19 cellular contexts compared by ENCODE assay signal in genomic region chr7:94244760-94245159, GRCh38.
DNase-seq lines count a peak whose midpoint lies in the region; ATAC-seq, FAIRE-seq and TF ChIP-seq lines count a peak whose summit lies in the region.
"Had no signal": no experiment of that assay in that cellular context is flagged by ENCODE, and none has a peak within 500 bp of the region (broad histone marks: within the 10 kb centered on the region; RNA-seq: fewer than 3 reads in every experiment).

No MANE protein-coding gene starts in this region.

- H3K27me3 ChIP-seq in GM23248 (replicated peaks; ENCODE audit: insufficient read depth) (no peaks in the 10 kb centered on the region), endothelial cell of umbilical vein (ENCODE audit: control insufficient read depth in 2 of 2, insufficient read depth in 2 of 2, low read length in 2 of 2) (no peaks in the 10 kb centered on the region), left lung (no peaks in the 10 kb centered on the region), esophagus squamous epithelium (no peaks in the 10 kb centered on the region)

- H4K20me1 ChIP-seq in GM23248 (ENCODE audit: insufficient read depth) (no peaks in the 10 kb centered on the region), endothelial cell of umbilical vein (replicated peaks; ENCODE audit: control insufficient read depth, extremely low read depth, insufficient read depth, low read length) (no peaks in the 10 kb centered on the region)

- H3F3A ChIP-seq in GM23248 (ENCODE audit: insufficient read depth) = no peaks in the 10 kb centered on the region

- dilution Hi-C loops in endothelial cell of umbilical vein (cut with MboI; ENCODE audit: extremely low pct_ligation_motif_present, low sequenced_read_pairs) = no loop called here

- CTCF ChIA-PET in endothelial cell of umbilical vein (lab: Charles Lee) = interaction anchor here (1.7 kb wide), 2 partner anchors 10 to 40 kb away, joined by 3 read pairs; no protein-coding TSS in a partner anchor

- no peaks in the 10 kb centered on the region for H3K36me3 ChIP-seq in GM23248 (ENCODE audit: low read depth)
- H3K36me3 ChIP-seq in endothelial cell of umbilical vein (ENCODE audit: control insufficient read depth in 2 of 2, extremely low read depth in 1 of 2, insufficient read depth in 2 of 2, low read length in 2 of 2) = no peaks in the 10 kb centered on the region
- H3K36me3 ChIP-seq in left lung = no peaks in the 10 kb centered on the region
- no peaks in the 10 kb centered on the region for H3K36me3 ChIP-seq in esophagus squamous epithelium

- no peak for FAIRE-seq in endothelial cell of umbilical vein (lab: Jason Lieb, UNC)

- H3K27ac ChIP-seq in GM23248 (no peak overlapping the region), endothelial cell of umbilical vein (ENCODE audit: insufficient read depth, low read depth, low read length) (no peak overlapping the region), left lung (no peak overlapping the region), esophagus squamous epithelium (no peak overlapping the region)

- no peak overlapping the region for H3K9ac ChIP-seq in GM23248
- H3K9ac ChIP-seq in endothelial cell of umbilical vein (replicated peaks; ENCODE audit: extremely low read depth, insufficient read depth, low read length) = no peak overlapping the region

- H2AFZ ChIP-seq in GM23248 (no peak overlapping the region), endothelial cell of umbilical vein (ENCODE audit: low read depth, low read length) (no peak overlapping the region)

- H3K9me1 ChIP-seq in endothelial cell of umbilical vein (replicated peaks; ENCODE audit: control insufficient read depth, extremely low read depth, insufficient read depth, low read length) = no peaks in the 10 kb centered on the region

- H3K4me2 ChIP-seq in GM23248 (ENCODE audit: unreplicated experiment) (no peak overlapping the region), endothelial cell of umbilical vein (ENCODE audit: insufficient read depth, low read length) (no peak overlapping the region)

- no TSS peak for BruUV-seq in endothelial cell of umbilical vein (replicated peaks; lab: Mats Ljungman, UMichigan)

- TF ChIP-seq POLR2A in endothelial cell of umbilical vein (IDR thresholded peaks at IDR 0.05; ENCODE audit: low read depth, low read length) = no peak
- TF ChIP-seq POLR2A in esophagus squamous epithelium (IDR thresholded peaks at IDR 0.05) = no peak

- H3K4me1 ChIP-seq in GM23248 (ENCODE audit: insufficient read depth) (peaks cover 11% of the 10 kb centered on the region; the same call in 1 of the 2 replicates), endothelial cell of umbilical vein (ENCODE audit: control insufficient read depth, extremely low read depth, insufficient read depth, low read length) (no peaks in the 10 kb centered on the region), left lung (no peaks in the 10 kb centered on the region), esophagus squamous epithelium (no peaks in the 10 kb centered on the region)
- H3K4me1 ChIP-seq: Caco-2 had no signal

- in situ Hi-C loops in GM23248 (cut with MboI) = loop anchor here (25.0 kb wide), 1 partner anchor 457 kb away; no protein-coding TSS in a partner anchor

- H3K4me3 ChIP-seq in GM23248 (no peak overlapping the region), endothelial cell of umbilical vein (replicated peaks in 1 of 3; ENCODE audit: insufficient read depth in 1 of 3, low read depth in 1 of 3, low read length in 3 of 3) (no peak overlapping the region), left lung (no peak overlapping the region), esophagus squamous epithelium (no peak overlapping the region)

- intact Hi-C loops in endothelial cell of umbilical vein (cut with micrococcal nuclease) (no loop called here), left lung (cut with DNase I) (no loop called here), esophagus squamous epithelium (cut with DNase I) (no loop called here)

- ATAC-seq in left lung = peak; percentile 36
- ATAC-seq: SK-N-SH treated with all-trans-retinoic acid at 6 μM for 48 hours, T-cell had no signal

- POLR2A ChIA-PET in endothelial cell of umbilical vein (lab: Charles Lee) = no interaction called here

- no peaks in the 10 kb centered on the region; the same call in 1 of the 2 replicates for H3K9me2 ChIP-seq in GM23248 (ENCODE audit: insufficient read depth)

- TF ChIP-seq CTCF in endothelial cell of umbilical vein (IDR thresholded peaks at IDR 0.05; ENCODE audit: extremely low read depth in 1 of 2, insufficient read depth in 1 of 2, low read depth in 1 of 2, low read length in 2 of 2) (no peak), left lung (IDR thresholded peaks at IDR 0.05) (no peak), esophagus squamous epithelium (IDR thresholded peaks at IDR 0.05) (no peak)

- H3K79me2 ChIP-seq in GM23248 (ENCODE audit: insufficient read depth) = no peaks in the 10 kb centered on the region
- H3K79me2 ChIP-seq in endothelial cell of umbilical vein (ENCODE audit: control insufficient read depth, insufficient read depth, low read length) = no peaks in the 10 kb centered on the region

- H3K9me3 ChIP-seq in GM23248 (ENCODE audit: low read depth) = no peaks in the 10 kb centered on the region
- no peaks in the 10 kb centered on the region for H3K9me3 ChIP-seq in endothelial cell of umbilical vein (replicated peaks; ENCODE audit: control insufficient read depth, insufficient read depth, low read length)
- no peaks in the 10 kb centered on the region for H3K9me3 ChIP-seq in left lung
- no peaks in the 10 kb centered on the region for H3K9me3 ChIP-seq in esophagus squamous epithelium
- H3K9me3 ChIP-seq: Caco-2 had no signal

- DNase-seq in GM23248 (peak; percentile 16), M059J (ENCODE audit: low read depth) (peak; percentile 56), endothelial cell of umbilical vein (ENCODE audit: low read depth, low spot score) (peak; percentile 25), left lung (no peak), esophagus squamous epithelium (lab: John Stamatoyannopoulos, UW) (no peak), foreskin melanocyte (no peak), NCI-H774 (lab: John Stamatoyannopoulos, UW) (no peak)
- DNase-seq: Caco-2; CD4-positive, CD25-positive, alpha-beta regulatory T cell; DMS153; H7; NCI-H1105 treated with DMSO at 0.1 percent for 48 hours; NCI-H1694; NCI-H2081 treated with DMSO at 0.1 percent for 48 hours; OCI-M1; RPMI8226; SIG-M5; T-cell had no signal

TF ChIP-seq in endothelial cell of umbilical vein, 7 proteins besides CTCF, POLR2A, EP300 and RAD21:
- peak; percentile 54 for TF ChIP-seq FOS (IDR thresholded peaks at IDR 0.05; ENCODE audit: borderline replicate concordance, insufficient read depth, low read length)
- no peak for TF ChIP-seq POLR2AphosphoS5 (IDR thresholded peaks at IDR 0.05; ENCODE audit: insufficient read depth, low read depth, low read length)
- no peak for TF ChIP-seq MAX (IDR thresholded peaks at IDR 0.05; ENCODE audit: insufficient read depth, insufficient read length)
- TF ChIP-seq MYC (IDR thresholded peaks at IDR 0.05; ENCODE audit: low read depth, low read length) = no peak
- peak; percentile 16 for TF ChIP-seq JUN (IDR thresholded peaks at IDR 0.05; ENCODE audit: borderline replicate concordance, insufficient read depth, insufficient read length, low read depth)
- TF ChIP-seq GATA2 (IDR thresholded peaks at IDR 0.05; ENCODE audit: insufficient read depth, insufficient read length, low read depth, low read length) = no peak
- TF ChIP-seq EZH2 (IDR thresholded peaks at IDR 0.05; ENCODE audit: borderline replicate concordance, low read depth, low read length, severe bottlenecking) = no peak

Comparison
In these comparisons a context has a peak if more than half of its experiments do, and no peak if none do; other contexts are left out.
1. DNase-seq: peak in GM23248 (single experiment), M059J (single experiment) and endothelial cell of umbilical vein (single experiment); none in left lung (0 of 2), esophagus squamous epithelium (single experiment), foreskin melanocyte (single experiment) and NCI-H774 (single experiment).